In genomic region chr4:56410247-56410646, GRCh38 we compare ENCODE assay signal across 9 cellular contexts. TPM values are rescaled to one million over a fixed set of nuclear protein-coding genes. Genes with fewer than 3 reads are reported as not detected.
DNase-seq lines count a peak whose midpoint lies in the region; ATAC-seq and TF ChIP-seq lines count a peak whose summit lies in the region.
"Had no signal": no experiment of that assay in that cellular context is flagged by ENCODE, and none has a peak within 500 bp of the region (broad histone marks: within the 10 kb centered on the region; RNA-seq: fewer than 3 reads in every experiment).

No MANE protein-coding gene starts in this region.

- H3K27me3 Mint-ChIP-seq in HFFc6 (ENCODE audit: insufficient read depth) = no peaks in the 10 kb centered on the region; the same call in 1 of the 2 replicates
- H3K27me3 Mint-ChIP-seq: activated naive CD8-positive, alpha-beta T cell had no signal

- H3K4me1 ChIP-seq in mammary epithelial cell (ENCODE audit: insufficient read depth, low read length) (peaks cover 13% of the 10 kb centered on the region), spleen (peaks cover 0 to 20% (median 4%) of the 10 kb centered on the region in 6 donors)

- H3K9ac ChIP-seq in mammary epithelial cell (ENCODE audit: insufficient read depth, low read length) = peak overlapping the region; percentile 67

- H3K36me3 Mint-ChIP-seq in HFFc6 (ENCODE audit: low read depth) = 0 out of 2 replicates have a peak, but pooled peaks cover 6% of the 10 kb centered on the region

- in situ Hi-C loops in mammary epithelial cell (cut with MboI; ENCODE audit: low sequenced_read_pairs in 2 of 2) = no loop called here

- peaks cover 80% of the 10 kb centered on the region for H3K79me2 ChIP-seq in mammary epithelial cell (ENCODE audit: insufficient read depth, low read length)

- POLR2A ChIA-PET in AG04449 (lab: Yijun Ruan, JAX) = interaction anchor here (1.1 kb wide), 1 partner anchor 23 kb away, joined by 4 read pairs; the partner anchor contains the start of gene AASDH

- no peaks in the 10 kb centered on the region for H3K9me3 ChIP-seq in mammary epithelial cell (replicated peaks; ENCODE audit: insufficient read depth, low read length)
- H3K9me3 ChIP-seq in spleen = no peaks in the 10 kb centered on the region

- peaks cover 55% of the 10 kb centered on the region for H3K4me1 Mint-ChIP-seq in HFFc6 (ENCODE audit: low read depth)

- BruUV-seq in mammary epithelial cell (replicated peaks; lab: Mats Ljungman, UMichigan) = no TSS peak

- H3K36me3 ChIP-seq in mammary epithelial cell (ENCODE audit: insufficient read depth, low read length) (peaks cover 12% of the 10 kb centered on the region), spleen (peaks cover 0 to 22% (median 10%) of the 10 kb centered on the region in 6 donors)

- DNase-seq in AG04449 (ENCODE audit: low read depth, low spot score) (peak; percentile 83), HFFc6 (peak; percentile 99), NCI-H69 (lab: John Stamatoyannopoulos, UW) (peak; percentile 89), mammary epithelial cell (peak; percentile 96), iris pigment epithelial cell (ENCODE audit: low read depth) (peak; percentile 98), spleen (no peak)

- H3K27me3 ChIP-seq in mammary epithelial cell (ENCODE audit: insufficient read depth, low read length) (no peaks in the 10 kb centered on the region), spleen (replicated peaks in 1 of 7) (no peaks in the 10 kb centered on the region)

- 0% methylated on average over 3 of the region's 3 CpGs for WGBS in mammary epithelial cell (ENCODE audit: low coverage, missing lambda C conversion rate)
- WGBS in spleen, 5 donors = 34 to 45% (median 43%) methylated on average over 3 of the region's 3 CpGs

- intact Hi-C loops in mammary epithelial cell (cut with micrococcal nuclease) = loop anchor here (1.0 kb wide), 2 partner anchors 23 to 25 kb away; partner anchors contain the start of genes AASDH and PPAT
- intact Hi-C loops in spleen (cut with DNase I; ENCODE audit: low total_unique reads) = no loop called here

- no peak for TF ChIP-seq CTCF in AG04449 (IDR thresholded peaks at IDR 0.05; ENCODE audit: insufficient read depth, low read length, missing control alignments)
- TF ChIP-seq CTCF in HFFc6 (IDR thresholded peaks at IDR 0.05) = no peak
- no peak for TF ChIP-seq CTCF in mammary epithelial cell (conservative IDR thresholded peaks at IDR 0.05 in 1 of 2, IDR thresholded peaks at IDR 0.05 in 1 of 2; ENCODE audit: extremely low read depth in 1 of 2, insufficient read depth in 1 of 2, low read depth in 1 of 2, low read length in 2 of 2)
- TF ChIP-seq CTCF in spleen (IDR thresholded peaks at IDR 0.05 in 8 of 11, conservative IDR thresholded peaks at IDR 0.05 in 3 of 11) = no peak

- H2AFZ ChIP-seq in mammary epithelial cell (ENCODE audit: low read depth, low read length) = no peak overlapping the region

- dilution Hi-C loops in mammary epithelial cell (cut with HindIII; ENCODE audit: low sequenced_read_pairs) = no loop called here

- peak overlapping the region; percentile 90 for H3K4me3 Mint-ChIP-seq in HFFc6
- H3K4me3 Mint-ChIP-seq: activated naive CD8-positive, alpha-beta T cell had no signal

- H3K9me3 Mint-ChIP-seq in HFFc6 = no peaks in the 10 kb centered on the region

- peak overlapping the region; percentile 70 for H3K4me2 ChIP-seq in mammary epithelial cell (ENCODE audit: insufficient read depth, low read depth, low read length)

- CTCF ChIA-PET in AG04449 (lab: Yijun Ruan, JAX) (interaction anchor here (3.6 kb wide), 1 partner anchor 14 kb away, joined by 39 read pairs; no protein-coding TSS in a partner anchor), mammary epithelial cell (lab: Charles Lee; ENCODE audit: low non-redundant PET) (interaction anchor here (0.7 kb wide), 1 partner anchor 135 kb away, joined by 3 read pairs; no protein-coding TSS in a partner anchor)

- TF ChIP-seq POLR2A in spleen (IDR thresholded peaks at IDR 0.05) = no peak

- H4K20me1 ChIP-seq in mammary epithelial cell (ENCODE audit: insufficient read depth, low read length) = no peaks in the 10 kb centered on the region

- H3K27ac ChIP-seq in mammary epithelial cell (ENCODE audit: insufficient read depth, low read depth, low read length) = peak overlapping the region; percentile 96
- H3K27ac ChIP-seq in spleen = peak overlapping the region in 5 of 8 donors; percentile 9 to 43 (median 23)

- peak overlapping the region; percentile 100 for H3K27ac Mint-ChIP-seq in HFFc6
- H3K27ac Mint-ChIP-seq: activated naive CD8-positive, alpha-beta T cell had no signal

- H3K4me3 ChIP-seq in AG04449 (ENCODE audit: low read depth, low read length) = peak overlapping the region; percentile 40
- peak overlapping the region; percentile 22 to 32 (median 32) for H3K4me3 ChIP-seq in mammary epithelial cell (replicated peaks in 1 of 3; ENCODE audit: insufficient read depth in 1 of 3, low read depth in 2 of 3, low read length in 3 of 3)
- H3K4me3 ChIP-seq in spleen = peak overlapping the region in 4 of 8 donors; percentile 16 to 48 (median 24)

- ATAC-seq in HG03565 (IDR thresholded peaks at IDR 0.05; ENCODE audit: unreplicated experiment) = no peak
- no peak for ATAC-seq in HG03196 (IDR thresholded peaks at IDR 0.05; ENCODE audit: unreplicated experiment)

RNA-seq across cellular contexts. Expression of gene AASDH, which starts 23.0 kb away (rescaled TPM):
- total RNA-seq in HFFc6 (2021; fragmentation: NEBNext Ultra II Directional; extraction: Animal tissue kit (Norgen Biotek cat#: 25700)) = 10 to 100 TPM in 1 of 6 experiments, 1 to 10 TPM in 5; 6.7 to 10.1 (median 8.4) TPM
- total RNA-seq in mammary epithelial cell (10 to 100 TPM; 11.4 to 18.2 TPM), spleen (10 to 100 TPM in 6 of 7 donors, 1 to 10 TPM in 1; 9.6 to 15.6 (median 11.4) TPM)
- polyA plus RNA-seq in mammary epithelial cell (5.0 TPM), spleen (1 to 10 TPM; 2.8 to 4.5 (median 4.4) TPM)
- polyA minus RNA-seq in mammary epithelial cell = 4.7 TPM

RNA-seq across cellular contexts. Expression of gene PPAT, which starts 25.2 kb away (rescaled TPM):
- total RNA-seq in HFFc6 (2021; fragmentation: NEBNext Ultra II Directional; extraction: Animal tissue kit (Norgen Biotek cat#: 25700)) = 10 to 100 TPM; 19.3 to 26.3 (median 22.3) TPM
- 10 to 100 TPM; 20.0 to 28.4 TPM for total RNA-seq in mammary epithelial cell
- polyA plus RNA-seq in mammary epithelial cell = 12.4 TPM
- polyA minus RNA-seq in mammary epithelial cell = 21.0 TPM
- 10 to 100 TPM in 3 of 7 donors, 1 to 10 TPM in 4; 5.7 to 10.6 (median 9.2) TPM for total RNA-seq in spleen
- 1 to 10 TPM; 2.7 to 5.2 (median 5.1) TPM for polyA plus RNA-seq in spleen

RNA-seq across cellular contexts. Expression of gene PAICS, which starts 25.8 kb away (rescaled TPM):
- total RNA-seq in HFFc6 (2021; fragmentation: NEBNext Ultra II Directional; extraction: Animal tissue kit (Norgen Biotek cat#: 25700)) = 100 to 1,000 TPM; 136 to 177 (median 168) TPM
- 100 to 1,000 TPM in 1 of 2 donors, 10 to 100 TPM in 1; 37.0 to 139 TPM for total RNA-seq in mammary epithelial cell
- polyA plus RNA-seq in mammary epithelial cell = 144 TPM
- polyA minus RNA-seq in mammary epithelial cell = 154 TPM
- total RNA-seq in spleen = 10 to 100 TPM; 23.0 to 48.2 (median 28.3) TPM
- 10 to 100 TPM; 18.4 to 36.8 (median 36.5) TPM for polyA plus RNA-seq in spleen

RNA-seq across cellular contexts. Expression of gene SRP72, which starts 57.2 kb away (rescaled TPM):
- 100 to 1,000 TPM; 152 to 180 (median 166) TPM for total RNA-seq in HFFc6 (2021; fragmentation: NEBNext Ultra II Directional; extraction: Animal tissue kit (Norgen Biotek cat#: 25700))
- total RNA-seq in mammary epithelial cell = 100 to 1,000 TPM in 1 of 2 donors, 10 to 100 TPM in 1; 91.2 to 190 TPM
- polyA plus RNA-seq in mammary epithelial cell = 149 TPM
- 183 TPM for polyA minus RNA-seq in mammary epithelial cell
- total RNA-seq in spleen = 10 to 100 TPM; 65.3 to 97.7 (median 82.8) TPM
- 10 to 100 TPM; 30.1 to 37.9 (median 33.7) TPM for polyA plus RNA-seq in spleen
